ENCODE assay signal across 9 cellular contexts in the genomic region with DNA sequence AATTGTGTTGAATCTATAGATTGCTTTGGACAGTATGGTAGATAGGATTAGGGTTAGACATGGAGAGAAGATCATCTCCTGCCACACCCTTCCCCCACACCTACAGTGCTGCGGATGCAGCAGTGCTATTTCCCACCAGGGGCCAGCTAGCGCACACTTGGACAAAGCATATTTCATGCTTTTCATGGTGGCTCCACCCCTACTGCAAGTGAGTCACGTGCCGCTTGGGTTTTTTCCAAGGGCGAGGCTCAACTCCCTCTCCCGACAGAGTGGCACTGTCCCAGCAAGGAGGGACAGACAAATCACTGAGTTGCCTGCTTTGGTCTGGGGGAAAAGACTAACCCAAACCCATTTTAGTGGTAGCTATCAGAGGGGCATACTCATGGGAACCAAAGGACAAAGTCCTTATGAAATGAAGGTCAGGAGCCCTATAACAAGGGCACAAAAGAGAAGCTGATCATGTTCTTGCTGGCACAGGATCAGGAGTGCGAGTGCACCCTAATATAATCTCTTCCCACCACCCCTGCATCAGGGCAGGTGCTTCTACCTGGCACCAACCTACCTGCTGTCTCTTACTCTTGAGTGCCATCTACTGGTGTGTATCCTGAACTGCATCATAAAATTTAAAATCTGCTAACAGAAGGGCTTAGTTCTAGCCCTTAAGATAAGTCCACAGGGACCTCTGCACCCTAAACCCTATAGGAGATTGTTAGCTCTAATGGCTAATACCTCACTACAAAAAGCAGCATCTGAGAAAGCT. TPM values are rescaled to one million over a fixed set of nuclear protein-coding genes. Genes with fewer than 3 reads are reported as not detected.
A peak's percentile ranks its signal among the peaks of the same experiment; 100 is the strongest.
DNase-seq lines count a peak whose midpoint lies in the region; ATAC-seq and TF ChIP-seq lines count a peak whose summit lies in the region.
"Had no signal": no experiment of that assay in that cellular context is flagged by ENCODE, and none has a peak within 500 bp of the region (broad histone marks: within the 10 kb centered on the region; RNA-seq: fewer than 3 reads in every experiment).

No MANE protein-coding gene starts in this region.

- peaks cover 5% of the 10 kb centered on the region for H3K4me1 Mint-ChIP-seq in activated naive CD4-positive, alpha-beta T cell treated with anti-CD3 and anti-CD28 coated beads, Interleukin-2, amount 10 ng/mL, durations not matched to agents 7 days and 5 days
- H3K4me1 Mint-ChIP-seq in T-helper 17 cell, result peaks cover 5% of the 10 kb centered on the region
- H3K4me1 Mint-ChIP-seq in stimulated activated naive B cell treated with anti-CD40 and anti-IgM and Interleukin-4, amounts not matched to agents 10 μg/mL and 1 μg/mL and 100 μg/mL, for 72 hours, result no peaks in the 10 kb centered on the region

- H3K27ac Mint-ChIP-seq in activated naive CD4-positive, alpha-beta T cell treated with anti-CD3 and anti-CD28 coated beads, Interleukin-2, amount 10 ng/mL, durations not matched to agents 7 days and 5 days, result no peak overlapping the region
- no peak overlapping the region for H3K27ac Mint-ChIP-seq in T-helper 17 cell
- H3K27ac Mint-ChIP-seq in stimulated activated naive B cell treated with anti-CD40 and anti-IgM and Interleukin-4, amounts not matched to agents 10 μg/mL and 1 μg/mL and 100 μg/mL, for 72 hours, result no peak overlapping the region
- H3K27ac Mint-ChIP-seq: stimulated activated naive CD8-positive, alpha-beta T cell treated with anti-CD3 and anti-CD28 coated beads, Interleukin-15, Interleukin-2, amounts not matched to agents 100 ng/mL and 50 ng/mL, for 24 hours had no signal

- ATAC-seq in HG03159 (IDR thresholded peaks at IDR 0.05; ENCODE audit: unreplicated experiment) (peak; percentile 58), T-helper 17 cell (peak; percentile 75)
- peak; percentile 59 for ATAC-seq in stimulated activated naive B cell treated with anti-CD40 and anti-IgM and Interleukin-4, amounts not matched to agents 10 μg/mL and 1 μg/mL and 100 μg/mL, for 72 hours (replicated peaks)

- no peaks in the 10 kb centered on the region for H3K9me3 Mint-ChIP-seq in activated naive CD4-positive, alpha-beta T cell treated with anti-CD3 and anti-CD28 coated beads, Interleukin-2, amount 10 ng/mL, durations not matched to agents 7 days and 5 days
- H3K9me3 Mint-ChIP-seq in stimulated activated naive B cell treated with anti-CD40 and anti-IgM and Interleukin-4, amounts not matched to agents 10 μg/mL and 1 μg/mL and 100 μg/mL, for 72 hours, result no peaks in the 10 kb centered on the region
- H3K9me3 Mint-ChIP-seq: stimulated activated naive CD8-positive, alpha-beta T cell treated with anti-CD3 and anti-CD28 coated beads, Interleukin-15, Interleukin-2, amounts not matched to agents 100 ng/mL and 50 ng/mL, for 24 hours had no signal

- H3K27me3 Mint-ChIP-seq in activated naive CD4-positive, alpha-beta T cell treated with anti-CD3 and anti-CD28 coated beads, Interleukin-2, amount 10 ng/mL, durations not matched to agents 7 days and 5 days, result no peaks in the 10 kb centered on the region
- H3K27me3 Mint-ChIP-seq in T-helper 17 cell, result no peaks in the 10 kb centered on the region
- H3K27me3 Mint-ChIP-seq in stimulated activated naive B cell treated with anti-CD40 and anti-IgM and Interleukin-4, amounts not matched to agents 10 μg/mL and 1 μg/mL and 100 μg/mL, for 72 hours, result peaks cover 0 to 4% of the 10 kb centered on the region in 2 donors
- H3K27me3 Mint-ChIP-seq: stimulated activated naive CD8-positive, alpha-beta T cell treated with anti-CD3 and anti-CD28 coated beads, Interleukin-15, Interleukin-2, amounts not matched to agents 100 ng/mL and 50 ng/mL, for 24 hours had no signal

- peak; percentile 20 for DNase-seq in activated naive CD4-positive, alpha-beta T cell treated with anti-CD3 and anti-CD28 coated beads, Interleukin-2, amount 10 ng/mL, durations not matched to agents 7 days and 5 days
- no peak for DNase-seq in activated naive CD4-positive, alpha-beta T cell (lab: John Stamatoyannopoulos, UW)
- DNase-seq in T-helper 17 cell (peak in 1 of 3 donors; percentile 8), fibroblast of mammary gland (ENCODE audit: low read depth) (peak; percentile 25), middle frontal gyrus (ENCODE audit: extremely low spot score, low spot score) (no peak), GDM1 (lab: John Stamatoyannopoulos, UW) (no peak)
- DNase-seq in stimulated activated naive B cell treated with anti-CD40 and anti-IgM and Interleukin-4, amounts not matched to agents 10 μg/mL and 1 μg/mL and 100 μg/mL, for 72 hours, result no peak

- CTCF ChIA-PET in activated naive CD4-positive, alpha-beta T cell treated with anti-CD3 and anti-CD28 coated beads, Interleukin-2, amount 10 ng/mL, durations not matched to agents 7 days and 5 days (lab: Charles Lee), result interaction anchor here (0.8 to 2.3 kb wide), 8 partner anchors 9 to 126 kb away, joined by 3 to 21 read pairs (median 4); partner anchors contain the start of genes ATP7A and COX7B

- H3K4me3 ChIP-seq in fibroblast of mammary gland (ENCODE audit: control insufficient read depth, low read depth, low read length), result no peak overlapping the region

- peak; percentile 64 for TF ChIP-seq CTCF in fibroblast of mammary gland (conservative IDR thresholded peaks at IDR 0.05; ENCODE audit: control insufficient read depth, insufficient read depth, low read depth, low read length)

- no peaks in the 10 kb centered on the region for H3K9me3 ChIP-seq in T-helper 17 cell (ENCODE audit: control insufficient read depth, low read length, poor library complexity, severe bottlenecking)

- H3K36me3 Mint-ChIP-seq in activated naive CD4-positive, alpha-beta T cell treated with anti-CD3 and anti-CD28 coated beads, Interleukin-2, amount 10 ng/mL, durations not matched to agents 7 days and 5 days, result no peaks in the 10 kb centered on the region
- H3K36me3 Mint-ChIP-seq in T-helper 17 cell (ENCODE audit: low read depth), result no peaks in the 10 kb centered on the region
- peaks cover 0 to 3% of the 10 kb centered on the region in 2 donors for H3K36me3 Mint-ChIP-seq in stimulated activated naive B cell treated with anti-CD40 and anti-IgM and Interleukin-4, amounts not matched to agents 10 μg/mL and 1 μg/mL and 100 μg/mL, for 72 hours

- no peak overlapping the region for H3K4me3 Mint-ChIP-seq in activated naive CD4-positive, alpha-beta T cell treated with anti-CD3 and anti-CD28 coated beads, Interleukin-2, amount 10 ng/mL, durations not matched to agents 7 days and 5 days
- H3K4me3 Mint-ChIP-seq in T-helper 17 cell, result no peak overlapping the region
- H3K4me3 Mint-ChIP-seq in stimulated activated naive B cell treated with anti-CD40 and anti-IgM and Interleukin-4, amounts not matched to agents 10 μg/mL and 1 μg/mL and 100 μg/mL, for 72 hours, result no peak overlapping the region
- H3K4me3 Mint-ChIP-seq: stimulated activated naive CD8-positive, alpha-beta T cell treated with anti-CD3 and anti-CD28 coated beads, Interleukin-15, Interleukin-2, amounts not matched to agents 100 ng/mL and 50 ng/mL, for 24 hours had no signal

RNA-seq across cellular contexts. Expression of gene PGAM4, which starts 55.1 kb away (rescaled TPM):
- total RNA-seq in T-helper 17 cell, result not detected

Comparison
In these comparisons a context has a peak if more than half of its experiments do, and no peak if none do; other contexts are left out.
1. DNase-seq: peak in activated naive CD4-positive, alpha-beta T cell treated with anti-CD3 and anti-CD28 coated beads, Interleukin-2, amount 10 ng/mL, durations not matched to agents 7 days and 5 days (single experiment) and fibroblast of mammary gland (single experiment); none in activated naive CD4-positive, alpha-beta T cell (0 of 4), stimulated activated naive B cell treated with anti-CD40 and anti-IgM and Interleukin-4, amounts not matched to agents 10 μg/mL and 1 μg/mL and 100 μg/mL, for 72 hours (single experiment), middle frontal gyrus (single experiment) and GDM1 (single experiment).
2. Peak in every context shown above with its lines, with median percentiles within 50 percentile points of each other: ATAC-seq.